ENCODE assay signal across 13 cellular contexts in the genomic region with DNA sequence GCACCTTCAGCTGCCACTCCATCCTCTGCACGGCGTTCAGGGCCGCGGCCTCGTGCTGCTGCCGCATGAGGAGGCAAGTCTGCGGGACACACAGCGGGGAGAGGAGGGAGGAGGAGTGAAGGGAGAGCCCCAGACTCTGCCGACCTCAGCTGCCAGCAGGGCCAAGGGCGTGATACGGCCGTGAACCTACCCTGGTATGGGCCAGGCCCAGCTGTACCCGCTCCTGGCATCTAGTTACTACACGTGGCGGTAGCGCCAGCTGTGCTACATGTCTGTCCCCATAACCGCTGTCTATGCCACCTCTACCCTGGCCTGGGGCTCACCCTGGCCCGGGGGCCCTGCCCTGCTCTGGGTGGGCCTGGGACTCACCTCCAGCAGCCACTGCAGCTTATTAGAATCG. TPM values are rescaled to one million over a fixed set of nuclear protein-coding genes. Genes with fewer than 3 reads are reported as not detected.
DNase-seq lines count a peak whose midpoint lies in the region; ATAC-seq and TF ChIP-seq lines count a peak whose summit lies in the region.
"Had no signal": no experiment of that assay in that cellular context is flagged by ENCODE, and none has a peak within 500 bp of the region (broad histone marks: within the 10 kb centered on the region; RNA-seq: fewer than 3 reads in every experiment).

No MANE protein-coding gene starts in this region.

- DNase-seq in D341Med (ENCODE audit: low spot score) (peak; percentile 14), RWPE1 (ENCODE audit: low spot score) (no peak), fibroblast of lung (ENCODE audit: low read depth in 2 of 2) (no peak), ovary (peak in 2 of 5 donors; percentile 34 to 37), body of pancreas (no peak), thyroid gland (no peak), foreskin fibroblast (no peak), BE2C (no peak)
- DNase-seq: CD8-positive, alpha-beta T cell; NCI-H1417 treated with DMSO at 0.1 percent for 48 hours; NCI-H2029 treated with DMSO at 0.1 percent for 48 hours; NCI-H524; SJCRH30 had no signal

- 76 to 92% (median 79%) methylated on average over 14 to 19 of the region's 19 CpGs for WGBS in ovary, 3 donors
- WGBS in body of pancreas, 2 donors = 92 to 97% methylated on average over 6 to 16 of the region's 19 CpGs
- 91 to 97% methylated on average over 14 to 17 of the region's 19 CpGs for WGBS in thyroid gland, 2 donors

- no peak overlapping the region for H2AFZ ChIP-seq in fibroblast of lung (ENCODE audit: low read length)

- peak overlapping the region; percentile 36 for H3K27ac ChIP-seq in RWPE1
- peak overlapping the region; percentile 17 for H3K27ac ChIP-seq in fibroblast of lung (ENCODE audit: insufficient read depth, low read length)
- peak overlapping the region; percentile 80 to 91 for H3K27ac ChIP-seq in ovary
- H3K27ac ChIP-seq in body of pancreas = peak overlapping the region in 1 of 4 donors; percentile 13
- no peak overlapping the region for H3K27ac ChIP-seq in thyroid gland
- H3K27ac ChIP-seq: SJCRH30 had no signal

- CTCF ChIA-PET in RWPE1 (lab: Yijun Ruan, JAX) = no interaction called here

- H3K79me2 ChIP-seq in fibroblast of lung (ENCODE audit: control insufficient read depth, insufficient read depth, low read length) = peaks cover 2% of the 10 kb centered on the region

- H3K27me3 ChIP-seq in fibroblast of lung (ENCODE audit: control insufficient read depth, insufficient read depth, low read length) = no peaks in the 10 kb centered on the region
- H3K27me3 ChIP-seq in ovary = no peaks in the 10 kb centered on the region
- no peaks in the 10 kb centered on the region for H3K27me3 ChIP-seq in body of pancreas
- no peaks in the 10 kb centered on the region for H3K27me3 ChIP-seq in thyroid gland
- no peaks in the 10 kb centered on the region for H3K27me3 ChIP-seq in BE2C
- H3K27me3 ChIP-seq: SJCRH30 had no signal

- no peaks in the 10 kb centered on the region for H3K9me3 ChIP-seq in fibroblast of lung (ENCODE audit: control insufficient read depth, insufficient read depth, low read depth, low read length)
- H3K9me3 ChIP-seq in ovary = no peaks in the 10 kb centered on the region
- no peaks in the 10 kb centered on the region for H3K9me3 ChIP-seq in body of pancreas
- no peaks in the 10 kb centered on the region for H3K9me3 ChIP-seq in thyroid gland
- no peaks in the 10 kb centered on the region for H3K9me3 ChIP-seq in BE2C
- H3K9me3 ChIP-seq: SJCRH30 had no signal

- no peak overlapping the region for H3K9ac ChIP-seq in fibroblast of lung (ENCODE audit: insufficient read depth, low read length)

- no peak for TF ChIP-seq EP300 in ovary (IDR thresholded peaks at IDR 0.05)

- peaks cover 2% of the 10 kb centered on the region for H3K4me1 ChIP-seq in fibroblast of lung (ENCODE audit: control insufficient read depth, extremely low read depth, insufficient read depth, low read length)
- peaks cover 7% of the 10 kb centered on the region for H3K4me1 ChIP-seq in ovary (ENCODE audit: insufficient read depth)
- H3K4me1 ChIP-seq in body of pancreas = no peaks in the 10 kb centered on the region
- no peaks in the 10 kb centered on the region for H3K4me1 ChIP-seq in thyroid gland
- H3K4me1 ChIP-seq in BE2C = no peaks in the 10 kb centered on the region
- H3K4me1 ChIP-seq: SJCRH30 had no signal

- no peaks in the 10 kb centered on the region for H4K20me1 ChIP-seq in fibroblast of lung (ENCODE audit: control insufficient read depth, extremely low read depth, insufficient read depth, low read length)

- no peak overlapping the region for H3K4me3 ChIP-seq in fibroblast of lung (replicated peaks in 1 of 4; ENCODE audit: control extremely low read depth in 1 of 4, insufficient read depth in 1 of 4, low read depth in 3 of 4, low read length in 4 of 4)
- H3K4me3 ChIP-seq in ovary = no peak overlapping the region
- H3K4me3 ChIP-seq in body of pancreas = no peak overlapping the region
- H3K4me3 ChIP-seq in thyroid gland (replicated peaks in 1 of 3) = no peak overlapping the region
- H3K4me3 ChIP-seq in foreskin fibroblast (ENCODE audit: low read depth in 1 of 2, low read length in 2 of 2) = no peak overlapping the region
- H3K4me3 ChIP-seq in BE2C (ENCODE audit: low read depth, low read length) = no peak overlapping the region
- H3K4me3 ChIP-seq: SJCRH30 had no signal

- no peak overlapping the region for H3K4me2 ChIP-seq in fibroblast of lung (ENCODE audit: extremely low read depth, insufficient read depth, low read length)

- intact Hi-C loops in ovary (cut with DNase I) = no loop called here
- intact Hi-C loops in body of pancreas (cut with DNase I) = no loop called here
- intact Hi-C loops in thyroid gland (cut with DNase I) = no loop called here

- H3K36me3 ChIP-seq in fibroblast of lung (ENCODE audit: control insufficient read depth, insufficient read depth, low read length) (peaks cover 21% of the 10 kb centered on the region), ovary (no peaks in the 10 kb centered on the region), body of pancreas (replicated peaks in 1 of 2; ENCODE audit: insufficient read depth in 1 of 2, low read depth in 2 of 2) (peaks cover 0 to 22% of the 10 kb centered on the region in 2 donors), thyroid gland (peaks cover 35 to 42% of the 10 kb centered on the region in 2 donors), BE2C (peaks cover 61% of the 10 kb centered on the region)

- TF ChIP-seq CTCF in RWPE1 (conservative IDR thresholded peaks at IDR 0.05; ENCODE audit: low read depth) (no peak), fibroblast of lung (conservative IDR thresholded peaks at IDR 0.05 in 1 of 2, IDR thresholded peaks at IDR 0.05 in 1 of 2; ENCODE audit: low read depth in 1 of 2, low read length in 2 of 2) (no peak), ovary (IDR thresholded peaks at IDR 0.05) (no peak), body of pancreas (IDR thresholded peaks at IDR 0.05) (no peak), thyroid gland (IDR thresholded peaks at IDR 0.05) (no peak), foreskin fibroblast (IDR thresholded peaks at IDR 0.05; ENCODE audit: low read depth, low read length) (no peak), BE2C (IDR thresholded peaks at IDR 0.05; ENCODE audit: low read depth, low read length) (no peak)

- TF ChIP-seq POLR2A in ovary (IDR thresholded peaks at IDR 0.05) = no peak
- no peak for TF ChIP-seq POLR2A in body of pancreas (IDR thresholded peaks at IDR 0.05)
- TF ChIP-seq POLR2A in thyroid gland (IDR thresholded peaks at IDR 0.05) = no peak

- POLR2A ChIA-PET in RWPE1 (lab: Yijun Ruan, JAX; ENCODE audit: low non-redundant PET) = interaction anchor here (0.5 kb wide), 1 partner anchor 369 kb away, joined by 3 read pairs; no protein-coding TSS in a partner anchor

- ATAC-seq in body of pancreas = no peak
- ATAC-seq: CD8-positive, alpha-beta T cell had no signal

RNA-seq across cellular contexts. Expression of a gene that starts 51.1 kb away (rescaled TPM):
- total RNA-seq in fibroblast of lung = 7.4 and 9.4 TPM in 2 replicates
- 4.3 and 4.9 TPM in 2 replicates for polyA plus RNA-seq in fibroblast of lung
- 3.2 and 3.6 TPM in 2 replicates for polyA plus RNA-seq in fibroblast of lung (2012)
- 8.4 and 9.2 TPM in 2 replicates for polyA minus RNA-seq in fibroblast of lung (ENCODE audit: low replicate concordance)
- total RNA-seq in ovary = 10 to 100 TPM in 3 of 7 donors, 1 to 10 TPM in 4; 7.8 to 71.9 (median 8.4) TPM
- polyA plus RNA-seq in ovary = 1 to 10 TPM; 1.8 to 5.0 TPM
- total RNA-seq in body of pancreas = 1 to 10 TPM; 4.9 to 5.6 TPM
- total RNA-seq in thyroid gland = 10 to 100 TPM; 17.5 to 36.4 (median 30.9) TPM
- polyA plus RNA-seq in BE2C (2012; ENCODE audit: insufficient read depth, insufficient read length, low read depth) = 9.2 TPM

Comparison
In these comparisons a context has a peak if more than half of its experiments do, and no peak if none do; other contexts are left out.
1. H3K27ac ChIP-seq: peak in RWPE1 (single experiment), fibroblast of lung (single experiment) and ovary (2 of 2); none in thyroid gland (0 of 3).